ENCODE assay signal across 11 cellular contexts in genomic region chr1:152018537-152018936, GRCh38. TPM values are rescaled to one million over a fixed set of nuclear protein-coding genes. Genes with fewer than 3 reads are reported as not detected.
DNase-seq lines count a peak whose midpoint lies in the region; ATAC-seq and TF ChIP-seq lines count a peak whose summit lies in the region.
"Had no signal": no experiment of that assay in that cellular context is flagged by ENCODE, and none has a peak within 500 bp of the region (broad histone marks: within the 10 kb centered on the region; RNA-seq: fewer than 3 reads in every experiment).

No MANE protein-coding gene starts in this region.

- H3K27me3 ChIP-seq in Karpas-422 (ENCODE audit: low read length) = no peaks in the 10 kb centered on the region
- no peaks in the 10 kb centered on the region for H3K27me3 ChIP-seq in brain microvascular endothelial cell (replicated peaks)
- H3K27me3 ChIP-seq in dorsolateral prefrontal cortex = peaks cover 0 to 39% (median 4%) of the 10 kb centered on the region in 45 donors

- no peaks in the 10 kb centered on the region for H3K9me3 Mint-ChIP-seq in activated CD4-positive, alpha-beta T cell treated with anti-CD3 and anti-CD28 coated beads, Interleukin-2, amount 10 ng/mL, durations not matched to agents 24 days and 14 days
- no peaks in the 10 kb centered on the region for H3K9me3 Mint-ChIP-seq in neural crest cell
- H3K9me3 Mint-ChIP-seq: brain had no signal

- no peaks in the 10 kb centered on the region for H4K20me1 ChIP-seq in Karpas-422 (ENCODE audit: insufficient read depth, low read depth, low read length)

- no peaks in the 10 kb centered on the region for H3K4me1 ChIP-seq in Karpas-422 (ENCODE audit: low read length)
- H3K4me1 ChIP-seq: parathyroid adenoma had no signal

- H3K36me3 ChIP-seq in Karpas-422 (ENCODE audit: insufficient read depth, low read length) (no peaks in the 10 kb centered on the region), brain microvascular endothelial cell (replicated peaks) (no peaks in the 10 kb centered on the region)

- H3K27ac Mint-ChIP-seq in activated CD4-positive, alpha-beta T cell treated with anti-CD3 and anti-CD28 coated beads, Interleukin-2, amount 10 ng/mL, durations not matched to agents 24 days and 14 days = no peak overlapping the region
- H3K27ac Mint-ChIP-seq in neural crest cell (ENCODE audit: unreplicated experiment) = no peak overlapping the region
- H3K27ac Mint-ChIP-seq: brain had no signal

- H3K27me3 Mint-ChIP-seq in activated CD4-positive, alpha-beta T cell treated with anti-CD3 and anti-CD28 coated beads, Interleukin-2, amount 10 ng/mL, durations not matched to agents 24 days and 14 days = peaks cover 31% of the 10 kb centered on the region
- H3K27me3 Mint-ChIP-seq in neural crest cell (ENCODE audit: low read depth) = peaks cover 26% of the 10 kb centered on the region

- H3K4me2 ChIP-seq in Karpas-422 (ENCODE audit: low read depth, low read length, poor library complexity, severe bottlenecking) = no peak overlapping the region

- no peaks in the 10 kb centered on the region for H3K79me2 ChIP-seq in Karpas-422 (ENCODE audit: low read length)
- H3K79me2 ChIP-seq: parathyroid adenoma had no signal

- no peak overlapping the region for H3K27ac ChIP-seq in Karpas-422 (ENCODE audit: low read length)
- no peak overlapping the region for H3K27ac ChIP-seq in brain microvascular endothelial cell
- H3K27ac ChIP-seq in dorsolateral prefrontal cortex = no peak overlapping the region
- H3K27ac ChIP-seq: parathyroid adenoma had no signal

- peak; percentile 71 for DNase-seq in activated CD4-positive, alpha-beta T cell treated with anti-CD3 and anti-CD28 coated beads, Interleukin-2, amount 10 ng/mL, durations not matched to agents 24 days and 14 days
- DNase-seq in activated CD4-positive, alpha-beta T cell treated with anti-CD3 and anti-CD28 coated beads for 1 hour = no peak
- DNase-seq in Karpas-422 (peak; percentile 79), brain microvascular endothelial cell (no peak), neural crest cell (ENCODE audit: low read depth, low spot score) (no peak), dorsolateral prefrontal cortex (no peak), COLO829 (ENCODE audit: low spot score) (no peak)
- DNase-seq: NCI-H2171 had no signal

- H3K36me3 Mint-ChIP-seq in activated CD4-positive, alpha-beta T cell treated with anti-CD3 and anti-CD28 coated beads, Interleukin-2, amount 10 ng/mL, durations not matched to agents 24 days and 14 days (ENCODE audit: low read depth) = no peaks in the 10 kb centered on the region
- no peaks in the 10 kb centered on the region for H3K36me3 Mint-ChIP-seq in neural crest cell (ENCODE audit: low read depth)
- H3K36me3 Mint-ChIP-seq: brain had no signal

- H2AFZ ChIP-seq in Karpas-422 (ENCODE audit: low read length) = no peak overlapping the region
- H2AFZ ChIP-seq: parathyroid adenoma had no signal

- in situ Hi-C loops in brain microvascular endothelial cell (cut with HindIII; ENCODE audit: low pct_ligation_motif_present, low sequenced_read_pairs) = no loop called here

- H3K9me3 ChIP-seq in Karpas-422 (ENCODE audit: low read length) = no peaks in the 10 kb centered on the region

- no peak overlapping the region for H3K4me3 Mint-ChIP-seq in activated CD4-positive, alpha-beta T cell treated with anti-CD3 and anti-CD28 coated beads, Interleukin-2, amount 10 ng/mL, durations not matched to agents 24 days and 14 days
- H3K4me3 Mint-ChIP-seq in neural crest cell = no peak overlapping the region
- H3K4me3 Mint-ChIP-seq: brain had no signal

- H3K4me3 ChIP-seq in Karpas-422 (ENCODE audit: low read length) = no peak overlapping the region
- H3K4me3 ChIP-seq in brain microvascular endothelial cell (ENCODE audit: low read depth, low read length) = no peak overlapping the region
- no peak overlapping the region for H3K4me3 ChIP-seq in dorsolateral prefrontal cortex

- H3K9ac ChIP-seq in Karpas-422 (ENCODE audit: low read length) = no peak overlapping the region
- H3K9ac ChIP-seq: parathyroid adenoma had no signal

- H3K4me1 Mint-ChIP-seq in activated CD4-positive, alpha-beta T cell treated with anti-CD3 and anti-CD28 coated beads, Interleukin-2, amount 10 ng/mL, durations not matched to agents 24 days and 14 days = peaks cover 2% of the 10 kb centered on the region
- H3K4me1 Mint-ChIP-seq in neural crest cell = no peaks in the 10 kb centered on the region
- H3K4me1 Mint-ChIP-seq: brain had no signal

- H3K9me2 ChIP-seq in Karpas-422 (replicated peaks; ENCODE audit: insufficient read depth, low read length) = no peaks in the 10 kb centered on the region

- intact Hi-C loops in activated CD4-positive, alpha-beta T cell treated with anti-CD3 and anti-CD28 coated beads, Interleukin-2, amount 10 ng/mL, durations not matched to agents 24 days and 14 days (cut with micrococcal nuclease) = no loop called here
- intact Hi-C loops in dorsolateral prefrontal cortex (cut with DNase I) = no loop called here

- TF ChIP-seq CTCF in brain microvascular endothelial cell (IDR thresholded peaks at IDR 0.05; ENCODE audit: low read depth, low read length, missing control alignments) = peak; percentile 70
- peak; percentile 43 for TF ChIP-seq CTCF in neural crest cell (conservative IDR thresholded peaks at IDR 0.05)
- no peak for TF ChIP-seq CTCF in dorsolateral prefrontal cortex (IDR thresholded peaks at IDR 0.05 in 54 of 56, conservative IDR thresholded peaks at IDR 0.05 in 2 of 56; ENCODE audit: low read depth in 1 of 56, partially characterized antibody in 56 of 56)

- ATAC-seq in GM18519 (IDR thresholded peaks at IDR 0.05; ENCODE audit: low FRiP score, unreplicated experiment) = no peak

RNA-seq across cellular contexts. Expression of gene S100A11, which starts 18.3 kb away (rescaled TPM):
- total RNA-seq in activated CD4-positive, alpha-beta T cell treated with anti-CD3 and anti-CD28 coated beads, Interleukin-2, amount 10 ng/mL, durations not matched to agents 24 days and 14 days = 218 TPM in 2 replicates
- 68.5 and 155 TPM in 2 replicates for total RNA-seq in Karpas-422 (2014; rRNA removed; shearing (Covaris generic); ENCODE audit: low replicate concordance)
- total RNA-seq in neural crest cell (41.6 and 44.7 TPM in 2 replicates), dorsolateral prefrontal cortex (100 to 1,000 TPM in 2 of 120 experiments, 10 to 100 TPM in 110, 1 to 10 TPM in 8; 7.0 to 134 (median 22.1) TPM)

RNA-seq across cellular contexts. Expression of gene S100A10, which starts 24.9 kb away (rescaled TPM):
- total RNA-seq in activated CD4-positive, alpha-beta T cell treated with anti-CD3 and anti-CD28 coated beads, Interleukin-2, amount 10 ng/mL, durations not matched to agents 24 days and 14 days = 103 and 107 TPM in 2 replicates
- total RNA-seq in Karpas-422 (2014; rRNA removed; shearing (Covaris generic); ENCODE audit: low replicate concordance) = 0.56 and 4.2 TPM in 2 replicates
- total RNA-seq in neural crest cell (44.8 and 65.6 TPM in 2 replicates), dorsolateral prefrontal cortex (100 to 1,000 TPM in 2 of 120 experiments, 10 to 100 TPM in 118; 11.5 to 123 (median 26.9) TPM)

Comparison
In these comparisons a context has a peak if more than half of its experiments do, and no peak if none do; other contexts are left out.
1. DNase-seq: peak in activated CD4-positive, alpha-beta T cell treated with anti-CD3 and anti-CD28 coated beads, Interleukin-2, amount 10 ng/mL, durations not matched to agents 24 days and 14 days (single experiment) and Karpas-422 (single experiment); none in activated CD4-positive, alpha-beta T cell treated with anti-CD3 and anti-CD28 coated beads for 1 hour (single experiment), brain microvascular endothelial cell (single experiment), neural crest cell (single experiment), dorsolateral prefrontal cortex (0 of 10) and COLO829 (single experiment).
2. CTCF ChIP-seq: peak in brain microvascular endothelial cell (single experiment) and neural crest cell (single experiment); none in dorsolateral prefrontal cortex (0 of 56).